8 cellular contexts compared by ENCODE assay signal in genomic region chr14:53953002-53953827, GRCh38. TPM values are rescaled to one million over a fixed set of nuclear protein-coding genes. Genes with fewer than 3 reads are reported as not detected.
A peak's percentile ranks its signal among the peaks of the same experiment; 100 is the strongest.
DNase-seq lines count a peak whose midpoint lies in the region; ATAC-seq and TF ChIP-seq lines count a peak whose summit lies in the region.

No MANE protein-coding gene starts in this region.

- peak overlapping the region; percentile 48 for H3K4me3 ChIP-seq in fibroblast of mammary gland (ENCODE audit: control insufficient read depth, low read depth, low read length)
- peak overlapping the region; percentile 63 for H3K4me3 ChIP-seq in mucosa of stomach (ENCODE audit: low read length)
- H3K4me3 ChIP-seq in tibial nerve = peak overlapping the region; percentile 43 to 65 (median 58)

- TF ChIP-seq CTCF in fibroblast of mammary gland (conservative IDR thresholded peaks at IDR 0.05; ENCODE audit: control insufficient read depth, insufficient read depth, low read depth, low read length) = no peak
- no peak for TF ChIP-seq CTCF in tibial nerve (IDR thresholded peaks at IDR 0.05)

- H3K27me3 ChIP-seq in mucosa of stomach (ENCODE audit: control insufficient read depth, insufficient read depth, low read length) = peaks cover 66% of the 10 kb centered on the region
- peaks cover 0 to 58% of the 10 kb centered on the region in 2 donors for H3K27me3 ChIP-seq in tibial nerve

- H3K9me3 ChIP-seq in mucosa of stomach (ENCODE audit: control insufficient read depth, low read length) = no peaks in the 10 kb centered on the region
- no peaks in the 10 kb centered on the region for H3K9me3 ChIP-seq in tibial nerve

- H3K9ac ChIP-seq in mucosa of stomach (ENCODE audit: low read length) = peak overlapping the region; percentile 69

- H3K4me1 ChIP-seq in mucosa of stomach (ENCODE audit: control insufficient read depth, insufficient read depth, low read length) = peaks cover 28% of the 10 kb centered on the region
- peaks cover 0 to 68% (median 15%) of the 10 kb centered on the region in 4 donors for H3K4me1 ChIP-seq in tibial nerve

- 2 to 3% methylated on average over 32 to 45 of the region's 72 CpGs for WGBS in tibial nerve, 2 donors

- H3K36me3 ChIP-seq in mucosa of stomach (ENCODE audit: control insufficient read depth, insufficient read depth, low read length) = no peaks in the 10 kb centered on the region
- peaks cover 0 to 10% (median 0%) of the 10 kb centered on the region in 3 donors for H3K36me3 ChIP-seq in tibial nerve

- TF ChIP-seq EP300 in tibial nerve (IDR thresholded peaks at IDR 0.05) = peak in 1 of 2 donors; percentile 64

- peak; percentile 76 for DNase-seq in DMS79 treated with DMSO at 0.1 percent for 48 hours (lab: John Stamatoyannopoulos, UW)
- DNase-seq in KBM-7 = peak; percentile 67
- DNase-seq in activated CD4-positive, alpha-beta T cell treated with anti-CD3 and anti-CD28 coated beads, Interleukin-2, amount 50 U/mL, for 48 hours = peak; percentile 29 to 36
- DNase-seq in fibroblast of mammary gland (ENCODE audit: low read depth) = peak; percentile 49
- peak; percentile 78 to 80 for DNase-seq in tibial nerve (ENCODE audit: low spot score in 2 of 2)
- DNase-seq in GF-D8 (lab: John Stamatoyannopoulos, UW) = no peak

- peak overlapping the region; percentile 39 to 87 (median 82) for H3K27ac ChIP-seq in tibial nerve

- in situ Hi-C loops in KBM-7 (cut with MboI; ENCODE audit: low pct_unique_long_range_greater_than_20kb, low sequenced_read_pairs) = loop anchor here (25.0 kb wide), 1 partner anchor 384 kb away; no protein-coding TSS in a partner anchor

- peak; percentile 76 to 89 for TF ChIP-seq POLR2A in tibial nerve (IDR thresholded peaks at IDR 0.05)

- no peak for ATAC-seq in HG03432 (IDR thresholded peaks at IDR 0.05; ENCODE audit: unreplicated experiment)

RNA-seq across cellular contexts. Expression of gene BMP4, which starts 3.4 kb away (rescaled TPM):
- total RNA-seq in tibial nerve = 10 to 100 TPM in 3 of 4 donors, 1 to 10 TPM in 1; 5.1 to 21.6 (median 14.8) TPM
